ENCODE assay signal across 8 cellular contexts in the genomic region with DNA sequence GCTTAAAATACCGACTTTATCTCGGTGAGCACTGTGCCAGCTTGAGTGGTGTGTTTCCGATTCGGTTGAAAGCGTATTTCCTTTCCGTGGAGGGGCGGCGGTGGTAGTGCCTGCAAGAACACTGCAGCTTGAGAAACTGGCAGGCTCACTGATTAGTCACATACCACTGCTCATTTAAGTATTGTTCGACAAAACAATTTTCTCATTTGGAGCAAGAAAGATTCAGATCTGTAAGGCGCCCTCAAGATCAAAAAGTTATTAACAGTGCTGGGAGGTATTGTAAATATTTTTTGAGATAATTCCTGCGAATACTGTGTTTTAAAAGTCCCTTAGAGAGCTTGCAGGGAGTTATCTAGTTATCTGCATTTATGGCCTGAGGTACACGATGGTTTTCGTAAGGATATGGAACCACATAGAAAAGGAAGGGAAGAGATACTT.
DNase-seq lines count a peak whose midpoint lies in the region; ATAC-seq and TF ChIP-seq lines count a peak whose summit lies in the region.

No MANE protein-coding gene starts in this region.

- DNase-seq in NCI-H2196 (lab: John Stamatoyannopoulos, UW; ENCODE audit: unreplicated experiment) (peak; percentile 25), choroid plexus epithelial cell (ENCODE audit: low read depth) (peak; percentile 73)
- DNase-seq in activated CD4-positive, alpha-beta T cell treated with anti-CD3 and anti-CD28 coated beads for 24 hours (ENCODE audit: low read depth in 2 of 2) = peak; percentile 62 to 66
- DNase-seq in stimulated activated CD4-positive, alpha-beta T cell treated with anti-CD3 and anti-CD28 coated beads, Interleukin-15, amount 100 ng/mL, for 24 hours = peak; percentile 86

- H3K27me3 ChIP-seq in layer of hippocampus (ENCODE audit: control insufficient read depth, insufficient read depth, low read length) = no peaks in the 10 kb centered on the region

- peak overlapping the region; percentile 96 for H3K4me3 ChIP-seq in GM12875 (ENCODE audit: low read depth, low read length)
- H3K4me3 ChIP-seq in choroid plexus epithelial cell (ENCODE audit: low read depth, low read length) = peak overlapping the region; percentile 98

- ATAC-seq in GM21576 (IDR thresholded peaks at IDR 0.05; ENCODE audit: unreplicated experiment) (no peak), GM21529 (IDR thresholded peaks at IDR 0.05; ENCODE audit: unreplicated experiment) (no peak)

- no peak for TF ChIP-seq CTCF in GM12875 (IDR thresholded peaks at IDR 0.05; ENCODE audit: borderline replicate concordance, insufficient read depth, low read depth, low read length)
- TF ChIP-seq CTCF in choroid plexus epithelial cell (conservative IDR thresholded peaks at IDR 0.05; ENCODE audit: low read depth, low read length) = no peak

- H3K27ac ChIP-seq in layer of hippocampus (ENCODE audit: low read depth, low read length) = peak overlapping the region; percentile 86

Comparison
In these comparisons a context has a peak if more than half of its experiments do, and no peak if none do; other contexts are left out.
1. DNase-seq: peak in every context shown above with its lines; median percentile 86 in stimulated activated CD4-positive, alpha-beta T cell treated with anti-CD3 and anti-CD28 coated beads, Interleukin-15, amount 100 ng/mL, for 24 hours; 73 in choroid plexus epithelial cell; 64 in activated CD4-positive, alpha-beta T cell treated with anti-CD3 and anti-CD28 coated beads for 24 hours; 25 in NCI-H2196.